27 cellular contexts compared by ENCODE assay signal in the genomic region with DNA sequence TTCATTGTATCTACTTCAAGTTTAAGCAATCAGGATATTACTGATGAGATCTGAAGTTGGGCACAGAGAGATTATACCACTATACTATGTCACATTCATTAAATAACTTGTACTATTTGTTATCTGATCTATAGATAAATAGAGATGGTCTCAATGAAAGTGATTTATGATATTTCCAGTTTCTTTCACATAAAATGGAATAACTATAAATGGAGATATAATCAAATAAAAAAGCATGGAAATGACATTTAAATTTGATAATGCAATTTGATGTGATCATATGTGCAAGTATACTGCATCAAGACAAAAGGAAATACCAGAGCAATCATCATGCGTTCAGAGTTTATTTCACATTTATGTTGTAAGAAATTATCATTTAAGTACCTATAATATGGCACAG.
DNase-seq lines count a peak whose midpoint lies in the region; ATAC-seq and TF ChIP-seq lines count a peak whose summit lies in the region.
"Had no signal": no experiment of that assay in that cellular context is flagged by ENCODE, and none has a peak within 500 bp of the region (broad histone marks: within the 10 kb centered on the region; RNA-seq: fewer than 3 reads in every experiment).

No MANE protein-coding gene starts in this region.

- POLR2A ChIA-PET in SK-N-SH (lab: Yijun Ruan, JAX) = no interaction called here

- no peak overlapping the region for H3K4me2 ChIP-seq in SK-N-SH
- H3K4me2 ChIP-seq: A549, BLaER1 had no signal

- no peak for TF ChIP-seq CTCF in SK-N-SH (IDR thresholded peaks at IDR 0.05)

- no peak overlapping the region for H3K9ac ChIP-seq in SK-N-SH
- H3K9ac ChIP-seq: BLaER1; BLaER1 treated with 17β-estradiol and CSF1 and Interleukin-3, amounts not matched to agents 10 nM and 100 nM had no signal

- no peak overlapping the region for H2AFZ ChIP-seq in SK-N-SH (ENCODE audit: low read depth)

- TF ChIP-seq EP300 in SK-N-SH (IDR thresholded peaks at IDR 0.05; ENCODE audit: borderline replicate concordance in 1 of 2, low read depth in 1 of 2, low read length in 1 of 2) = no peak

- no peak for TF ChIP-seq RAD21 in SK-N-SH (IDR thresholded peaks at IDR 0.05; ENCODE audit: low read length)

- H3K27ac ChIP-seq in SK-N-SH (ENCODE audit: low read depth in 2 of 2, low read length in 1 of 2) = no peak overlapping the region
- H3K27ac ChIP-seq: 22Rv1, A549, BLaER1, C4-2B had no signal

- no peaks in the 10 kb centered on the region for H3K9me3 ChIP-seq in SK-N-SH
- H3K9me3 ChIP-seq: A549; BE2C; BLaER1; BLaER1 treated with 17β-estradiol and CSF1 and Interleukin-3, amounts not matched to agents 10 nM and 100 nM; Caco-2 had no signal

- no peaks in the 10 kb centered on the region for H4K20me1 ChIP-seq in SK-N-SH (ENCODE audit: insufficient read depth)
- H4K20me1 ChIP-seq: BLaER1; BLaER1 treated with 17β-estradiol and CSF1 and Interleukin-3, amounts not matched to agents 10 nM and 100 nM had no signal

- DNase-seq in SK-N-SH = no peak
- DNase-seq: 8988T; ACHN; AML-193; BE2C; C1 segment of cervical spinal cord; Caco-2; Calu3; CD4-positive, alpha-beta memory T cell; CD4-positive, alpha-beta T cell; CD4-positive, CD25-positive, alpha-beta regulatory T cell; CD8-positive, alpha-beta memory T cell; CD8-positive, alpha-beta T cell; COR-L47; DMS 273 treated with DMSO at 0.1 percent for 48 hours; DMS153; DMS53; DMS79; DMS79 treated with DMSO at 0.1 percent for 48 hours; DND-41; EL had no signal

- 24% methylated on average over 1 of the region's 1 CpG for WGBS in SK-N-SH (ENCODE audit: low lambda C conversion rate)

- H3K4me1 ChIP-seq in SK-N-SH (ENCODE audit: control insufficient read depth in 1 of 2, insufficient read depth in 2 of 2, low read depth in 1 of 2, low read length in 1 of 2) = peaks cover 0 to 3% of the 10 kb centered on the region in 2 experiments; a peak in 1 of 4 replicates
- H3K4me1 ChIP-seq: A549, BE2C, BLaER1, Caco-2 had no signal

- H3K27me3 ChIP-seq in SK-N-SH (ENCODE audit: insufficient read depth) = no peaks in the 10 kb centered on the region
- H3K27me3 ChIP-seq: BE2C; BLaER1; BLaER1 treated with 17β-estradiol and CSF1 and Interleukin-3, amounts not matched to agents 10 nM and 100 nM had no signal

- CTCF ChIA-PET in SK-N-SH (lab: Yijun Ruan, JAX) = no interaction called here

- no peaks in the 10 kb centered on the region for H3K9me2 ChIP-seq in SK-N-SH

- no peaks in the 10 kb centered on the region for H3F3A ChIP-seq in SK-N-SH (replicated peaks; ENCODE audit: insufficient read depth)

- no peak for ATAC-seq in SK-N-SH treated with all-trans-retinoic acid at 6 μM for 48 hours
- ATAC-seq: A549; CD8-positive, alpha-beta T cell had no signal

- no peaks in the 10 kb centered on the region for H3K79me2 ChIP-seq in SK-N-SH (ENCODE audit: insufficient read depth)

- H3K36me3 ChIP-seq in SK-N-SH (replicated peaks in 1 of 2; ENCODE audit: control insufficient read depth in 1 of 2, insufficient read depth in 2 of 2, low read length in 1 of 2) = no peaks in the 10 kb centered on the region
- H3K36me3 ChIP-seq: BE2C; BLaER1; BLaER1 treated with 17β-estradiol and CSF1 and Interleukin-3, amounts not matched to agents 10 nM and 100 nM had no signal

- H3K4me3 ChIP-seq in SK-N-SH (ENCODE audit: low read depth in 2 of 2, low read length in 1 of 2) = no peak overlapping the region
- H3K4me3 ChIP-seq: A549; BLaER1; BLaER1 treated with 17β-estradiol and CSF1 and Interleukin-3, amounts not matched to agents 10 nM and 100 nM had no signal

TF ChIP-seq in SK-N-SH treated with all-trans-retinoic acid at 6 μM for 48 hours, 23 proteins besides CTCF, POLR2A, EP300 and RAD21:
- TF ChIP-seq ESRRG (CRISPR knock-in tag; IDR thresholded peaks at IDR 0.05) = no peak
- no peak for TF ChIP-seq ZNF8 (CRISPR knock-in tag; IDR thresholded peaks at IDR 0.05)
- no peak for TF ChIP-seq ZC3H10 (CRISPR knock-in tag; IDR thresholded peaks at IDR 0.05)
- no peak for TF ChIP-seq OSR1 (CRISPR knock-in tag; IDR thresholded peaks at IDR 0.05)
- TF ChIP-seq, protein P1, sequence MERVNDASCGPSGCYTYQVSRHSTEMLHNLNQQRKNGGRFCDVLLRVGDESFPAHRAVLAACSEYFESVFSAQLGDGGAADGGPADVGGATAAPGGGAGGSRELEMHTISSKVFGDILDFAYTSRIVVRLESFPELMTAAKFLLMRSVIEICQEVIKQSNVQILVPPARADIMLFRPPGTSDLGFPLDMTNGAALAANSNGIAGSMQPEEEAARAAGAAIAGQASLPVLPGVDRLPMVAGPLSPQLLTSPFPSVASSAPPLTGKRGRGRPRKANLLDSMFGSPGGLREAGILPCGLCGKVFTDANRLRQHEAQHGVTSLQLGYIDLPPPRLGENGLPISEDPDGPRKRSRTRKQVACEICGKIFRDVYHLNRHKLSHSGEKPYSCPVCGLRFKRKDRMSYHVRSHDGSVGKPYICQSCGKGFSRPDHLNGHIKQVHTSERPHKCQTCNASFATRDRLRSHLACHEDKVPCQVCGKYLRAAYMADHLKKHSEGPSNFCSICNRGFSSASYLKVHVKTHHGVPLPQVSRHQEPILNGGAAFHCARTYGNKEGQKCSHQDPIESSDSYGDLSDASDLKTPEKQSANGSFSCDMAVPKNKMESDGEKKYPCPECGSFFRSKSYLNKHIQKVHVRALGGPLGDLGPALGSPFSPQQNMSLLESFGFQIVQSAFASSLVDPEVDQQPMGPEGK (CRISPR knock-in tag; IDR thresholded peaks at IDR 0.05; ENCODE audit: borderline replicate concordance) = no peak
- TF ChIP-seq TCF4 (CRISPR knock-in tag; IDR thresholded peaks at IDR 0.05; ENCODE audit: borderline replicate concordance) = 0 out of 2 replicates have a peak, but pooled peaks have one; percentile 27
- TF ChIP-seq ISL1 (CRISPR knock-in tag; IDR thresholded peaks at IDR 0.05) = peak; percentile 91
- no peak for TF ChIP-seq PPARA (CRISPR knock-in tag; IDR thresholded peaks at IDR 0.05; ENCODE audit: borderline replicate concordance)

TF ChIP-seq in SK-N-SH, 30 proteins besides CTCF, POLR2A, EP300 and RAD21 (continues in another document):
- no peak for TF ChIP-seq RCOR1 (IDR thresholded peaks at IDR 0.05; ENCODE audit: low read length)
- TF ChIP-seq, protein P2, sequence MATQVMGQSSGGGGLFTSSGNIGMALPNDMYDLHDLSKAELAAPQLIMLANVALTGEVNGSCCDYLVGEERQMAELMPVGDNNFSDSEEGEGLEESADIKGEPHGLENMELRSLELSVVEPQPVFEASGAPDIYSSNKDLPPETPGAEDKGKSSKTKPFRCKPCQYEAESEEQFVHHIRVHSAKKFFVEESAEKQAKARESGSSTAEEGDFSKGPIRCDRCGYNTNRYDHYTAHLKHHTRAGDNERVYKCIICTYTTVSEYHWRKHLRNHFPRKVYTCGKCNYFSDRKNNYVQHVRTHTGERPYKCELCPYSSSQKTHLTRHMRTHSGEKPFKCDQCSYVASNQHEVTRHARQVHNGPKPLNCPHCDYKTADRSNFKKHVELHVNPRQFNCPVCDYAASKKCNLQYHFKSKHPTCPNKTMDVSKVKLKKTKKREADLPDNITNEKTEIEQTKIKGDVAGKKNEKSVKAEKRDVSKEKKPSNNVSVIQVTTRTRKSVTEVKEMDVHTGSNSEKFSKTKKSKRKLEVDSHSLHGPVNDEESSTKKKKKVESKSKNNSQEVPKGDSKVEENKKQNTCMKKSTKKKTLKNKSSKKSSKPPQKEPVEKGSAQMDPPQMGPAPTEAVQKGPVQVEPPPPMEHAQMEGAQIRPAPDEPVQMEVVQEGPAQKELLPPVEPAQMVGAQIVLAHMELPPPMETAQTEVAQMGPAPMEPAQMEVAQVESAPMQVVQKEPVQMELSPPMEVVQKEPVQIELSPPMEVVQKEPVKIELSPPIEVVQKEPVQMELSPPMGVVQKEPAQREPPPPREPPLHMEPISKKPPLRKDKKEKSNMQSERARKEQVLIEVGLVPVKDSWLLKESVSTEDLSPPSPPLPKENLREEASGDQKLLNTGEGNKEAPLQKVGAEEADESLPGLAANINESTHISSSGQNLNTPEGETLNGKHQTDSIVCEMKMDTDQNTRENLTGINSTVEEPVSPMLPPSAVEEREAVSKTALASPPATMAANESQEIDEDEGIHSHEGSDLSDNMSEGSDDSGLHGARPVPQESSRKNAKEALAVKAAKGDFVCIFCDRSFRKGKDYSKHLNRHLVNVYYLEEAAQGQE (IDR thresholded peaks at IDR 0.05; ENCODE audit: low read depth, low read length) = no peak
- TF ChIP-seq FOSL2 (IDR thresholded peaks at IDR 0.05; ENCODE audit: borderline replicate concordance, low read depth) = no peak
- TF ChIP-seq NRF1 (IDR thresholded peaks at IDR 0.05; ENCODE audit: low read depth, low read length) = no peak
- TF ChIP-seq FOXM1 (IDR thresholded peaks at IDR 0.05; ENCODE audit: low read depth) = no peak
- TF ChIP-seq, protein P3, sequence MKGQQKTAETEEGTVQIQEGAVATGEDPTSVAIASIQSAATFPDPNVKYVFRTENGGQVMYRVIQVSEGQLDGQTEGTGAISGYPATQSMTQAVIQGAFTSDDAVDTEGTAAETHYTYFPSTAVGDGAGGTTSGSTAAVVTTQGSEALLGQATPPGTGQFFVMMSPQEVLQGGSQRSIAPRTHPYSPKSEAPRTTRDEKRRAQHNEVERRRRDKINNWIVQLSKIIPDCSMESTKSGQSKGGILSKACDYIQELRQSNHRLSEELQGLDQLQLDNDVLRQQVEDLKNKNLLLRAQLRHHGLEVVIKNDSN (IDR thresholded peaks at IDR 0.05; ENCODE audit: borderline replicate concordance, low read depth) = no peak
- no peak for TF ChIP-seq JUND (IDR thresholded peaks at IDR 0.05)
- no peak for TF ChIP-seq MXI1 (IDR thresholded peaks at IDR 0.05; ENCODE audit: low read depth, low read length)
- TF ChIP-seq, protein P4, sequence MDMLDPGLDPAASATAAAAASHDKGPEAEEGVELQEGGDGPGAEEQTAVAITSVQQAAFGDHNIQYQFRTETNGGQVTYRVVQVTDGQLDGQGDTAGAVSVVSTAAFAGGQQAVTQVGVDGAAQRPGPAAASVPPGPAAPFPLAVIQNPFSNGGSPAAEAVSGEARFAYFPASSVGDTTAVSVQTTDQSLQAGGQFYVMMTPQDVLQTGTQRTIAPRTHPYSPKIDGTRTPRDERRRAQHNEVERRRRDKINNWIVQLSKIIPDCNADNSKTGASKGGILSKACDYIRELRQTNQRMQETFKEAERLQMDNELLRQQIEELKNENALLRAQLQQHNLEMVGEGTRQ (IDR thresholded peaks at IDR 0.05; ENCODE audit: borderline replicate concordance, low read depth, low read length) = no peak
- TF ChIP-seq TEAD4 (IDR thresholded peaks at IDR 0.05; ENCODE audit: borderline replicate concordance, insufficient read depth) = no peak
- no peak for TF ChIP-seq MEF2A (IDR thresholded peaks at IDR 0.05; ENCODE audit: borderline replicate concordance, low read depth)
- TF ChIP-seq ELF1 (IDR thresholded peaks at IDR 0.05) = no peak
- TF ChIP-seq TAF1 (IDR thresholded peaks at IDR 0.05; ENCODE audit: borderline replicate concordance, low read depth, low read length) = no peak
